8 cellular contexts compared by ENCODE assay signal in the genomic region with DNA sequence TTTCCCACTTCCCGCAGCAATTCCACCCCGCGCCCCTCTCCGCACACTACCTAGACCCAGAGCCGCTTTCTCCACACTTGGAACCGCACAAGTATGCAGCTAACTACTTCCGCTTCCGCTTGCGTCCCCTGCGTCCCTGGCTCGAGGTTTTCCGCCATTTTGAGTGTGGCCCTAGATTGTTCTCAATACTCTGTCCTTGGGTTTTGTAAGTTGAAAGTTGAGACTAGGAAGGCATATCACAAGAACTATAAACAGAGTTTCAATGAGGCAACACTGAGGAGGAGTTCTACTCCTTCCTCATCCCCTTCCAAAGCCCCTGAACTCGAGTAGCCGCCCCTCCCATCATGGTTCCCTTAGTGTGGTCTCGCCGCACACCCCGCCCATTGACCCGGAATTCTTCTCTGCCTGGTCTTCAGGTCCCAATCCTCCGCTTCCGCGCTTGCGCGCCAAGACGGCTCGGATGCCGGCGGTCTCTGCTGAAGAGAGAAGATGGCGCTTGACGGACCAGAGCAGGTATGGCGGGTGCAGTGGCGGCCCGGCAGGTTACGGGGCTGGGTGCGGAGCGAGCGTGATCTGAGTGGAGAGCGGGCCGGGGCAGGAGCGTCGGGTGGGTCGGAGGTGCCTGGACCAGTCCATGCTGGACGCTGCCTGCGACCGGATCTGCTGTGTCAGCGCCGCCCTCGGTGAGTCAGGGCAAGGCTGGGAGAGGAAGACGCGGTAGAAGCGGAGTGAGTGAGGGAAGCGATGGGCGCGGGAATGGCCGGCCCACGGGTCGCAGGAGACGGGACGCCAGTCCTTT. TPM values are rescaled to one million over a fixed set of nuclear protein-coding genes. Genes with fewer than 3 reads are reported as not detected.
DNase-seq lines count a peak whose midpoint lies in the region; ATAC-seq, FAIRE-seq and TF ChIP-seq lines count a peak whose summit lies in the region.

A gene with protein sequence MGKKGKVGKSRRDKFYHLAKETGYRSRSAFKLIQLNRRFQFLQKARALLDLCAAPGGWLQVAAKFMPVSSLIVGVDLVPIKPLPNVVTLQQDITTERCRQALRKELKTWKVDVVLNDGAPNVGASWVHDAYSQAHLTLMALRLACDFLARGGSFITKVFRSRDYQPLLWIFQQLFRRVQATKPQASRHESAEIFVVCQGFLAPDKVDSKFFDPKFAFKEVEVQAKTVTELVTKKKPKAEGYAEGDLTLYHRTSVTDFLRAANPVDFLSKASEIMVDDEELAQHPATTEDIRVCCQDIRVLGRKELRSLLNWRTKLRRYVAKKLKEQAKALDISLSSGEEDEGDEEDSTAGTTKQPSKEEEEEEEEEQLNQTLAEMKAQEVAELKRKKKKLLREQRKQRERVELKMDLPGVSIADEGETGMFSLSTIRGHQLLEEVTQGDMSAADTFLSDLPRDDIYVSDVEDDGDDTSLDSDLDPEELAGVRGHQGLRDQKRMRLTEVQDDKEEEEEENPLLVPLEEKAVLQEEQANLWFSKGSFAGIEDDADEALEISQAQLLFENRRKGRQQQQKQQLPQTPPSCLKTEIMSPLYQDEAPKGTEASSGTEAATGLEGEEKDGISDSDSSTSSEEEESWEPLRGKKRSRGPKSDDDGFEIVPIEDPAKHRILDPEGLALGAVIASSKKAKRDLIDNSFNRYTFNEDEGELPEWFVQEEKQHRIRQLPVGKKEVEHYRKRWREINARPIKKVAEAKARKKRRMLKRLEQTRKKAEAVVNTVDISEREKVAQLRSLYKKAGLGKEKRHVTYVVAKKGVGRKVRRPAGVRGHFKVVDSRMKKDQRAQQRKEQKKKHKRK (minus strand): TSS at position 662 of the 799 bp plus-strand sequence. CDS start 761 bp downstream, outside the sequence.
A gene (plus strand): TSS at position 430 of the 799 bp plus-strand sequence. CDS start 60 bp downstream, at position 490.

- CTCF ChIA-PET in T-cell (lab: Charles Lee): interaction anchor here in 1 of 2 donors (0.5 to 1.2 kb wide), 7 partner anchors 16 to 471 kb away, joined by 3 to 5 read pairs (median 3); a partner anchor contains a TSS

- no peaks in the 10 kb centered on the region for H3K9me3 Mint-ChIP-seq in T-cell

- H3K27me3 Mint-ChIP-seq in T-cell: no peaks in the 10 kb centered on the region

- H3K9me3 ChIP-seq in adrenal gland (replicated peaks in 1 of 3) (no peaks in the 10 kb centered on the region), upper lobe of right lung (no peaks in the 10 kb centered on the region)

- intact Hi-C loops in adrenal gland (cut with DNase I) (no loop called here), left cardiac atrium (cut with DNase I) (loop anchor here in 1 of 2 donors (10.0 kb wide), 1 partner anchor 52 kb away; a partner anchor contains a TSS), posterior vena cava (cut with DNase I) (no loop called here), upper lobe of right lung (cut with DNase I) (no loop called here)

- peak; percentile 85 for DNase-seq in GM12892 (ENCODE audit: insufficient read length)
- DNase-seq in NCI-H1436 treated with DMSO at 0.1 percent for 48 hours (lab: John Stamatoyannopoulos, UW): peak; percentile 88
- peak; percentile 85 to 99 (median 96) for DNase-seq in T-cell
- DNase-seq in adrenal gland: peak; percentile 92 to 97 (median 97)
- DNase-seq in left cardiac atrium: peak; percentile 96
- DNase-seq in posterior vena cava (ENCODE audit: low spot score): peak; percentile 99
- peak; percentile 97 for DNase-seq in upper lobe of right lung

- H3K4me1 Mint-ChIP-seq in T-cell: peaks cover 72 to 90% (median 79%) of the 10 kb centered on the region in 3 donors

- peak within 1 kb of the TSS; percentile 99 to 100 for H3K27ac Mint-ChIP-seq in T-cell

- H3K4me1 ChIP-seq in adrenal gland (replicated peaks in 1 of 2) (peaks cover 8 to 29% of the 10 kb centered on the region in 2 donors), upper lobe of right lung (peaks cover 24% of the 10 kb centered on the region)

- peak within 1 kb of the TSS; percentile 67 to 98 (median 89) for H3K27ac ChIP-seq in adrenal gland
- peak within 1 kb of the TSS; percentile 94 for H3K27ac ChIP-seq in upper lobe of right lung

- no peaks in the 10 kb centered on the region for H3K27me3 ChIP-seq in adrenal gland
- no peaks in the 10 kb centered on the region for H3K27me3 ChIP-seq in upper lobe of right lung

- peaks cover 58% of the 10 kb centered on the region for H3K36me3 Mint-ChIP-seq in T-cell

- WGBS in adrenal gland, 4 donors: 0 to 1% (median 0%) methylated on average over 35 to 58 of the region's 58 CpGs

- peak within 1 kb of the TSS; percentile 96 to 98 (median 98) for H3K4me3 Mint-ChIP-seq in T-cell

- TF ChIP-seq POLR2A in GM12892 (IDR thresholded peaks at IDR 0.05; ENCODE audit: low read depth, low read length) (peak; percentile 93), adrenal gland (IDR thresholded peaks at IDR 0.05) (peak; percentile 63 to 77)

- POLR2A ChIA-PET in T-cell (lab: Charles Lee): interaction anchor here (0.6 to 1.5 kb wide), 4 partner anchors 12 to 403 kb away, joined by 3 to 8 read pairs (median 3); a partner anchor contains a TSS

- TF ChIP-seq CTCF in adrenal gland (IDR thresholded peaks at IDR 0.05) (peak in 5 of 6 experiments; percentile 18 to 61 (median 44)), upper lobe of right lung (IDR thresholded peaks at IDR 0.05) (peak; percentile 54)

- peak within 1 kb of the TSS; percentile 63 to 99 (median 74) for H3K4me3 ChIP-seq in adrenal gland
- peak within 1 kb of the TSS; percentile 98 for H3K4me3 ChIP-seq in upper lobe of right lung

- ATAC-seq in HG02852 (IDR thresholded peaks at IDR 0.05; ENCODE audit: unreplicated experiment) (peak; percentile 86), T-cell (replicated peaks in 1 of 4) (peak; percentile 93 to 96 (median 94)), left cardiac atrium (peak; percentile 94 to 95), upper lobe of right lung (peak; percentile 95)

- peaks cover 0 to 70% of the 10 kb centered on the region in 2 donors for H3K36me3 ChIP-seq in adrenal gland (replicated peaks in 1 of 2)
- peaks cover 73% of the 10 kb centered on the region for H3K36me3 ChIP-seq in upper lobe of right lung

- FAIRE-seq in GM12892 (lab: Jason Lieb, UNC): peak; percentile 98

RNA-seq across cellular contexts. Expression of the first gene that starts in this region (rescaled TPM):
- 27.1 TPM for polyA plus RNA-seq in GM12892 (2012; ENCODE audit: missing spikeins)
- 10 to 100 TPM; 39.4 to 64.9 (median 53.3) TPM for total RNA-seq in T-cell
- total RNA-seq in adrenal gland: 10 to 100 TPM; 32.4 to 56.1 (median 43.2) TPM
- 10 to 100 TPM; 19.4 to 54.1 (median 44.9) TPM for polyA plus RNA-seq in adrenal gland
- total RNA-seq in left cardiac atrium: 10 to 100 TPM; 33.1 to 38.1 TPM
- total RNA-seq in posterior vena cava: 10 to 100 TPM; 25.2 to 26.0 TPM
- 39.4 TPM for total RNA-seq in upper lobe of right lung

RNA-seq across cellular contexts. Expression of the second gene that starts in this region (rescaled TPM):
- 119 TPM for polyA plus RNA-seq in GM12892 (2012; ENCODE audit: missing spikeins)
- 100 to 1,000 TPM in 3 of 5 donors, 10 to 100 TPM in 2; 83.9 to 114 (median 107) TPM for total RNA-seq in T-cell
- 100 to 1,000 TPM in 5 of 8 donors, 10 to 100 TPM in 3; 79.8 to 167 (median 127) TPM for total RNA-seq in adrenal gland
- polyA plus RNA-seq in adrenal gland: 100 to 1,000 TPM; 232 to 273 (median 247) TPM
- total RNA-seq in left cardiac atrium: 100 to 1,000 TPM; 122 to 143 TPM
- 100 to 1,000 TPM in 1 of 2 donors, 10 to 100 TPM in 1; 94.8 to 104 TPM for total RNA-seq in posterior vena cava
- total RNA-seq in upper lobe of right lung: 105 TPM

Comparison
In these comparisons a context has a peak if more than half of its experiments do, and no peak if none do; other contexts are left out.
1. Peak in every context shown above with its lines: DNase-seq, ATAC-seq, H3K4me3 ChIP-seq and H3K27ac ChIP-seq.